26 cellular contexts compared by ENCODE assay signal in the genomic region with DNA sequence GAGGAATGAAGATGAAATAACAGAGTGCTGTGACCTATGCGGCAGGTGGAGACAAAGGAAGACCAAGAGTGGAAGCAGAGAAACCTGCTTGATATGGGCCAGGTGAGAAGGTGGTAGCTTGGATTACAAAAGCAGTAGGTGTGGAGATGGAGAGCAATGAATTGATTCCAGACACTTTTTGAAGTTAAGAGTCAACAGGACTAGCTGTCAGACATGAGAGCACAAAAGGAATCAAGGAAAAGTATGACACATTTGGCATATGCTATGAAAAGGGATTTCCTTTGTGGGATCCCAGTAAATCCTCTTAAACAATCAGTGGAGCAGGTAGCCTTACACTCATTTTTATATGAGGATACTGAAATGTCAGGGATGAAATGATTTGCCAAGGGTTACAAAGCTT.
DNase-seq lines count a peak whose midpoint lies in the region; ATAC-seq and TF ChIP-seq lines count a peak whose summit lies in the region.
"Had no signal": no experiment of that assay in that cellular context is flagged by ENCODE, and none has a peak within 500 bp of the region (broad histone marks: within the 10 kb centered on the region; RNA-seq: fewer than 3 reads in every experiment).

No MANE protein-coding gene starts in this region.

- no peaks in the 10 kb centered on the region for H4K20me1 ChIP-seq in GM23248 (ENCODE audit: insufficient read depth)

- H3K4me1 ChIP-seq in GM23248 (ENCODE audit: insufficient read depth) (peaks cover 35% of the 10 kb centered on the region), ascending aorta (peaks cover 0 to 4% of the 10 kb centered on the region in 2 donors), gastroesophageal sphincter (peaks cover 12 to 67% (median 21%) of the 10 kb centered on the region in 3 donors), sigmoid colon (peaks cover 0 to 55% (median 36%) of the 10 kb centered on the region in 4 donors)
- H3K4me1 ChIP-seq: colonic mucosa, testis had no signal

- TF ChIP-seq CTCF in ascending aorta (IDR thresholded peaks at IDR 0.05) (no peak), gastroesophageal sphincter (IDR thresholded peaks at IDR 0.05) (no peak), sigmoid colon (IDR thresholded peaks at IDR 0.05) (no peak), dorsolateral prefrontal cortex (IDR thresholded peaks at IDR 0.05 in 54 of 56, conservative IDR thresholded peaks at IDR 0.05 in 2 of 56; ENCODE audit: low read depth in 1 of 56, partially characterized antibody in 56 of 56) (no peak)

- DNase-seq in GM23248 (peak; percentile 41), ascending aorta (ENCODE audit: low spot score in 2 of 2) (no peak), sigmoid colon (no peak), dorsolateral prefrontal cortex (no peak), T-helper 9 cell (no peak), HCEC 1CT (no peak)
- DNase-seq: activated CD4-positive, alpha-beta T cell treated with anti-CD3 and anti-CD28 coated beads for 48 hours; activated effector memory CD4-positive, alpha-beta T cell treated with Interleukin-2 at 50 U/mL for 16 hours; CD8-positive, alpha-beta memory T cell; colonic mucosa; effector CD8-positive, alpha-beta T cell; lower lobe of right lung; natural killer cell; NCI-H1417; NCI-H2081 treated with DMSO at 0.1 percent for 48 hours; NCI-H345; NCI-H69; retina; small intestine; stimulated activated naive CD4-positive, alpha-beta T cell; testis; uterus; WERI-Rb-1 had no signal

- peak overlapping the region; percentile 52 for H3K4me2 ChIP-seq in GM23248 (ENCODE audit: unreplicated experiment)
- H3K4me2 ChIP-seq: KMS-11 had no signal

- H3K27ac ChIP-seq in GM23248 (peak overlapping the region; percentile 47), ascending aorta (peak overlapping the region; percentile 13 to 65), gastroesophageal sphincter (peak overlapping the region; percentile 68 to 87 (median 78)), sigmoid colon (peak overlapping the region in 3 of 4 donors; percentile 45 to 66 (median 64)), dorsolateral prefrontal cortex (no peak overlapping the region)
- H3K27ac ChIP-seq: colonic mucosa, KMS-11, lower lobe of right lung, testis, uterus, WERI-Rb-1 had no signal

- intact Hi-C loops in ascending aorta (cut with DNase I), result no loop called here
- intact Hi-C loops in sigmoid colon (cut with DNase I), result no loop called here
- intact Hi-C loops in dorsolateral prefrontal cortex (cut with DNase I), result no loop called here

- no peaks in the 10 kb centered on the region for H3K79me2 ChIP-seq in GM23248 (ENCODE audit: insufficient read depth)

- H3K9me2 ChIP-seq in GM23248 (ENCODE audit: insufficient read depth), result no peaks in the 10 kb centered on the region

- no peaks in the 10 kb centered on the region for H3K36me3 ChIP-seq in GM23248 (ENCODE audit: low read depth)
- no peaks in the 10 kb centered on the region for H3K36me3 ChIP-seq in ascending aorta
- H3K36me3 ChIP-seq in gastroesophageal sphincter, result no peaks in the 10 kb centered on the region
- H3K36me3 ChIP-seq in sigmoid colon, result no peaks in the 10 kb centered on the region
- H3K36me3 ChIP-seq: colonic mucosa, lower lobe of right lung, uterus, WERI-Rb-1 had no signal

- TF ChIP-seq EP300 in gastroesophageal sphincter (IDR thresholded peaks at IDR 0.05) (no peak), sigmoid colon (IDR thresholded peaks at IDR 0.05) (no peak)

- H3F3A ChIP-seq in GM23248 (ENCODE audit: insufficient read depth), result peaks cover 17% of the 10 kb centered on the region

- in situ Hi-C loops in GM23248 (cut with MboI), result no loop called here

- ATAC-seq in gastroesophageal sphincter (no peak), GM21825 (IDR thresholded peaks at IDR 0.05; ENCODE audit: unreplicated experiment) (no peak)
- ATAC-seq: natural killer cell had no signal

- H3K9ac ChIP-seq in GM23248, result peak overlapping the region; percentile 7; the same call in 1 of the 2 replicates
- H3K9ac ChIP-seq: KMS-11 had no signal

- H3K9me3 ChIP-seq in GM23248 (ENCODE audit: low read depth), result no peaks in the 10 kb centered on the region
- H3K9me3 ChIP-seq in ascending aorta, result no peaks in the 10 kb centered on the region
- H3K9me3 ChIP-seq in gastroesophageal sphincter, result no peaks in the 10 kb centered on the region
- no peaks in the 10 kb centered on the region for H3K9me3 ChIP-seq in sigmoid colon
- H3K9me3 ChIP-seq: colonic mucosa, lower lobe of right lung, testis, uterus had no signal

- no peaks in the 10 kb centered on the region for H3K27me3 ChIP-seq in GM23248 (replicated peaks; ENCODE audit: insufficient read depth)
- no peaks in the 10 kb centered on the region for H3K27me3 ChIP-seq in ascending aorta
- H3K27me3 ChIP-seq in gastroesophageal sphincter, result no peaks in the 10 kb centered on the region
- no peaks in the 10 kb centered on the region for H3K27me3 ChIP-seq in sigmoid colon
- no peaks in the 10 kb centered on the region for H3K27me3 ChIP-seq in dorsolateral prefrontal cortex
- H3K27me3 ChIP-seq: colonic mucosa, testis, uterus had no signal

- H3K4me3 ChIP-seq in GM23248 (no peak overlapping the region), ascending aorta (no peak overlapping the region), gastroesophageal sphincter (no peak overlapping the region), sigmoid colon (no peak overlapping the region), dorsolateral prefrontal cortex (no peak overlapping the region)
- H3K4me3 ChIP-seq: colonic mucosa, lower lobe of right lung, testis, uterus had no signal

- H2AFZ ChIP-seq in GM23248, result 0 out of 2 replicates have a peak overlapping the region, but pooled peaks have one; percentile 5

- TF ChIP-seq POLR2A in gastroesophageal sphincter (IDR thresholded peaks at IDR 0.05) (no peak), sigmoid colon (IDR thresholded peaks at IDR 0.05) (no peak)

- 95 to 100% methylated on average over 1 of the region's 1 CpG for WGBS in GM23248 (ENCODE audit: low coverage in 1 of 2, low lambda C conversion rate in 2 of 2, missing lambda C conversion rate in 2 of 2), 2 experiments
- 78 to 100% methylated on average over 1 of the region's 1 CpG for WGBS in gastroesophageal sphincter (ENCODE audit: low coverage in 1 of 2), 2 donors
- WGBS in sigmoid colon, 2 donors, result 97% methylated on average over 1 of the region's 1 CpG

Comparison
In these comparisons a context has a peak if more than half of its experiments do, and no peak if none do; other contexts are left out.
1. H3K27ac ChIP-seq: peak in GM23248 (single experiment), ascending aorta (2 of 2), gastroesophageal sphincter (4 of 4) and sigmoid colon (3 of 4); none in dorsolateral prefrontal cortex (0 of 59).